9 cellular contexts compared by ENCODE assay signal in the genomic region with DNA sequence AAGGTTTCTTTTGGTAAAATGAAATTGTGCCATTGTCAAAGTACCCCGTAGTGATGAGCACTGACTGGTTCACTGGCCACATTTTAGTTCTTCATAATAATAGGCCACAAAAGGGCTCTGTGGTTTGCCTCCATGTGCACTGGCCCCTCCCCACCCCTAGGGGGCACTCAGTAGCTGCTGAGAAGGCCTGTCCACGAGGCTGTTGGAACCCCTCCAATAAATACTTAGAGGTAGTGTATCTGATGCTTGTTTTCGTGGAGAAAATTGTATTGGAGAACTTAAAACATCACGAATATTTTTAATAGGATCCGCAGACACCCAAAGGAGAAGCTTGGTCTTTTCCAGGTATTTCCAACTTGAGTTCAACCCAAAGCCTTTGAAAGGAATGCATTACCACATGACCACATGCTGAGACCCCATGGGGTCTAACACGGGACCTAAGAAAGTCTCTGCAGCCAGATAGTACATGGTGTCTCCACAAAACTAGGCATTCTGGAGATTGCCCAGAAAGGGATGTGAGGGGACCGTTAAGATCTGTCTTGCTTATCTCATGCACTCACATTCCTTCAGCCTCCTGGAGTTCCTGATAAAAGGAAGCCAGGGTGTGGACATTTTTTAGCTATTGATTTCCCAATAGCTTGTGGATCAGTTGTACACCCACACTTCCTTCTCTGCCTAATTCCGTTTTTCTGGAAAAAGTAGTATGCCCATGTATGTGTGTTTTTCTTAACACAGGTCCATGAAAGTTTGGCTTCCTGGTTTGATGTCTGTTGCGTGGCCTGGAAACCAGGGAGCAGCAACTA. TPM values are rescaled to one million over a fixed set of nuclear protein-coding genes. Genes with fewer than 3 reads are reported as not detected.
A peak's percentile ranks its signal among the peaks of the same experiment; 100 is the strongest.
DNase-seq lines count a peak whose midpoint lies in the region; ATAC-seq and TF ChIP-seq lines count a peak whose summit lies in the region.
"Had no signal": no experiment of that assay in that cellular context is flagged by ENCODE, and none has a peak within 500 bp of the region (broad histone marks: within the 10 kb centered on the region; RNA-seq: fewer than 3 reads in every experiment).

No MANE protein-coding gene starts in this region.

- ATAC-seq in GM21619 (IDR thresholded peaks at IDR 0.05; ENCODE audit: unreplicated experiment) = peak; percentile 63
- peak; percentile 95 for ATAC-seq in WTC11
- ATAC-seq in foreskin keratinocyte = peak; percentile 80
- ATAC-seq in GM18520 (IDR thresholded peaks at IDR 0.05; ENCODE audit: unreplicated experiment) = no peak

- no peak overlapping the region for H3K4me3 Mint-ChIP-seq in WTC11
- H3K4me3 Mint-ChIP-seq: central memory CD8-positive, alpha-beta T cell had no signal

- no peaks in the 10 kb centered on the region for H3K27me3 ChIP-seq in foreskin keratinocyte

- peaks cover 8% of the 10 kb centered on the region for H3K4me1 Mint-ChIP-seq in WTC11
- H3K4me1 Mint-ChIP-seq: central memory CD8-positive, alpha-beta T cell had no signal

- peaks cover 20% of the 10 kb centered on the region for H3K9me3 Mint-ChIP-seq in WTC11
- H3K9me3 Mint-ChIP-seq: central memory CD8-positive, alpha-beta T cell had no signal

- POLR2A ChIA-PET in WTC11 (lab: Charles Lee) = no interaction called here

- peak; percentile 91 for TF ChIP-seq CTCF in WTC11 (IDR thresholded peaks at IDR 0.05)
- TF ChIP-seq CTCF in foreskin keratinocyte (conservative IDR thresholded peaks at IDR 0.05) = peak; percentile 87

- H3K27ac ChIP-seq in foreskin keratinocyte = no peak overlapping the region

- H3K27me3 Mint-ChIP-seq in WTC11 (ENCODE audit: low read depth) = no peaks in the 10 kb centered on the region
- H3K27me3 Mint-ChIP-seq: central memory CD8-positive, alpha-beta T cell had no signal

- peak; percentile 10 for DNase-seq in NK-92 treated with Interleukin-12 subunit alpha and Interleukin-12 subunit beta, amount 100 ng/mL, for 24 hours (lab: John Stamatoyannopoulos, UW)
- no peak for DNase-seq in NK-92 (lab: John Stamatoyannopoulos, UW; ENCODE audit: unreplicated experiment)
- DNase-seq in MV-4-11 (lab: John Stamatoyannopoulos, UW) = peak; percentile 10
- peak; percentile 73 for DNase-seq in WTC11 (ENCODE audit: low spot score)
- DNase-seq in foreskin keratinocyte = peak; percentile 6 to 34
- DNase-seq in retina = peak; percentile 9

- H3K27ac Mint-ChIP-seq in WTC11 = no peak overlapping the region

- CTCF ChIA-PET in WTC11 (lab: Charles Lee) = interaction anchor here (0.9 to 2.6 kb wide), 11 partner anchors 11 to 629 kb away, joined by 3 to 8 read pairs (median 4); no protein-coding TSS in a partner anchor

- H3K4me1 ChIP-seq in foreskin keratinocyte = no peaks in the 10 kb centered on the region

- H3K36me3 Mint-ChIP-seq in WTC11 = peaks cover 18% of the 10 kb centered on the region

TF ChIP-seq in WTC11, 78 proteins besides CTCF, POLR2A, EP300 and RAD21:
- peak; percentile 54; the same call in 1 of the 2 replicates for TF ChIP-seq ZNF423 (CRISPR knock-in tag; IDR thresholded peaks at IDR 0.05)
- TF ChIP-seq, protein P1, sequence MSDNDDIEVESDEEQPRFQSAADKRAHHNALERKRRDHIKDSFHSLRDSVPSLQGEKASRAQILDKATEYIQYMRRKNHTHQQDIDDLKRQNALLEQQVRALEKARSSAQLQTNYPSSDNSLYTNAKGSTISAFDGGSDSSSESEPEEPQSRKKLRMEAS (CRISPR knock-in tag; IDR thresholded peaks at IDR 0.05) = 0 out of 2 replicates have a peak, but pooled peaks have one; percentile 18
- TF ChIP-seq ZBTB21 (CRISPR knock-in tag; IDR thresholded peaks at IDR 0.05; ENCODE audit: borderline replicate concordance) = no peak

RNA-seq across cellular contexts. Expression of gene NOSTRIN, which starts 28.5 kb away (rescaled TPM):
- total RNA-seq in WTC11 (2021) (0.22 to 0.46 TPM in 2 of 3 replicates, not detected in the other), foreskin keratinocyte (not detected in 2 replicates)
- not detected in 2 replicates for polyA plus RNA-seq in foreskin keratinocyte
